ENCODE assay signal across 8 cellular contexts in the genomic region with DNA sequence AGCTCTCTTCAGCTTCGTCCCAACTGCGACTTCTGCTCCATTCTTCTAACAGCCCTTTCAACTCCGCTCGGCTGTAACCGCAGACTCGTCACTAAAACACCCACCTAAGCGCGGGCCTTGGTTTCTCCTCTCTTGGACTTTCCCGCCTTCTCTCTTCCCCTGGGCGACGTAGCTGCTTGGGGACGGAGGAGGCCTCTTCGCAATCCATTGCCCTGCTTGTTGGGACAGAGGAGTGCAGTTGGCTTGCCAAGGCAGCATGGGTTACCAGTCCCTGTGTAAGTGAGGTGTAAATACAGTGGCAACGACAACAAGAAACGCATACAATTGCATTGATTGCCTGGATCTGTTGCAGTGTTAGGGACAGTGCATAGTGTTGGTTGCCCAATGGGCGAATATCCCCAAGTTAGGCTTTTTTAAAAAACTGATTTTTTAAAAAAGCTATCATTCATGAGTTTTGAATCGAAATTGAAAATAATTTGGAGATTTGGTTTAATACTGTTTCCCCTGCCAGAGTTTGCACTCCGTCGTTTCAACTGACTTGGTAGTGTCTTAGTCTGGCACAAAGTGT. TPM values are rescaled to one million over a fixed set of nuclear protein-coding genes. Genes with fewer than 3 reads are reported as not detected.
DNase-seq lines count a peak whose midpoint lies in the region; ATAC-seq and TF ChIP-seq lines count a peak whose summit lies in the region.

No MANE protein-coding gene starts in this region.

- H3K9me3 ChIP-seq in SJCRH30 (replicated peaks) (no peaks in the 10 kb centered on the region), ascending aorta (no peaks in the 10 kb centered on the region)

- peak overlapping the region; percentile 99 for H3K27ac ChIP-seq in SJCRH30
- H3K27ac ChIP-seq in ascending aorta, result peak overlapping the region; percentile 92 to 94
- H3K27ac ChIP-seq in layer of hippocampus (ENCODE audit: low read depth, low read length), result peak overlapping the region; percentile 88

- peak overlapping the region; percentile 96 for H3K4me3 ChIP-seq in SJCRH30
- peak overlapping the region; percentile 83 to 92 for H3K4me3 ChIP-seq in ascending aorta

- no peak for TF ChIP-seq CTCF in ascending aorta (IDR thresholded peaks at IDR 0.05)

- H3K36me3 ChIP-seq in SJCRH30 (peaks cover 19% of the 10 kb centered on the region), ascending aorta (peaks cover 0 to 2% of the 10 kb centered on the region in 2 donors)

- DNase-seq in SJCRH30, result no peak
- peak in 1 of 2 donors; percentile 10 for DNase-seq in ascending aorta (ENCODE audit: low spot score in 2 of 2)
- DNase-seq in stimulated activated CD8-positive, alpha-beta memory T cell treated with anti-CD3 and anti-CD28 coated beads, Interleukin-15, amount 100 ng/mL, for 1 hour (ENCODE audit: low read depth), result peak; percentile 48
- no peak for DNase-seq in NCI-H2171 treated with DMSO at 0.1 percent for 48 hours (lab: John Stamatoyannopoulos, UW)
- DNase-seq in NCI-H446 (lab: John Stamatoyannopoulos, UW), result no peak

- intact Hi-C loops in ascending aorta (cut with DNase I), result loop anchor here (1.0 to 10.0 kb wide), 6 partner anchors 110 to 1067 kb away; a partner anchor contains a TSS

- H3K27me3 ChIP-seq in SJCRH30 (no peaks in the 10 kb centered on the region), ascending aorta (no peaks in the 10 kb centered on the region), layer of hippocampus (ENCODE audit: control insufficient read depth, insufficient read depth, low read length) (no peaks in the 10 kb centered on the region)

- ATAC-seq in GM18868 (IDR thresholded peaks at IDR 0.05; ENCODE audit: unreplicated experiment) (peak; percentile 54), HG03045 (IDR thresholded peaks at IDR 0.05; ENCODE audit: unreplicated experiment) (peak; percentile 55)

- peaks cover 17% of the 10 kb centered on the region for H3K4me1 ChIP-seq in SJCRH30
- H3K4me1 ChIP-seq in ascending aorta, result peaks cover 4 to 7% of the 10 kb centered on the region in 2 donors

RNA-seq across cellular contexts. Expression of a gene that starts 0.5 kb away (rescaled TPM):
- total RNA-seq in SJCRH30 (2014; rRNA removed; shearing (Covaris generic)), result 141 and 149 TPM in 2 replicates
- 11.6 TPM for total RNA-seq in ascending aorta

Comparison
In these comparisons a context has a peak if more than half of its experiments do, and no peak if none do; other contexts are left out.
1. RNA of a gene that starts 0.5 kb away (total RNA-seq): 141 to 149 TPM in SJCRH30; 11.6 TPM in ascending aorta (single experiment); every median in the first group is over 10 times any median in the second.
2. Peak in every context shown above with its lines, with median percentiles within 50 percentile points of each other: H3K27ac ChIP-seq.